1 cellular context compared by ENCODE assay signal in the genomic region with DNA sequence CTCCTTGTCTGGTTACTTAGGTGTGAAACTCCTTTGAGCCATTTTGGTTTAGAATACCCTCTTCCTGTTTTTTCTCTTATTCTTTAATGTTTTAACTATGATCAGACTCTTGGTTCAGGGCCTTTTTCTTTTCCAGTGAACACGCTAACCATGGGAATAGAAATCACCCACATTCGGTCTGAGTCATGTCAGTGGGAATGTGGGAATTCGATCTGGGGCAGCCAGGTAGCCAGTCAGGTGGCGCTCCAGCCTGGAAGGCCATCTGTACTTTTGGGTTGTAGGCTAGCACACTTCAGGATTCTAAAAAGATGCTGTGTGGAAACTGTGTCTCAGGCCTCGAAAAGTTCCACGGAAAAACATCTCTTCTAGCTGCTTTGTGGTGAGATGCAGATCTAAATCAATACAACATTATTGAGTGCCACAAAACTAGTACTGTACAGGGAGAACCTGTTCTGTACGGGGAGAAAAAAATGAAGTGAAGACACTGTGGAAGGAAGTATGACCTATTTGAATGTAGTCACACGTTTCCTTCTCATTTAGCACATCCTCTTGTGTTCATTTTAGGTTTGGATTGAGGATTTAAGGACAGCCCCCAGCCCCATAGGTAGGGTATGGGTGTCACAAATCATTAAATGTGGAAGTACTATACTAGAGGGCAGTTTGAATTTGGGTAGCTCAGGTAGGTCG.
TF ChIP-seq lines count a peak whose summit lies in the region.

No MANE protein-coding gene starts in this region.

TF ChIP-seq in HCT116, 20 proteins besides CTCF, POLR2A, EP300 and RAD21:
- TF ChIP-seq EZH2 (IDR thresholded peaks at IDR 0.05) (no peak), SIN3A (IDR thresholded peaks at IDR 0.05; ENCODE audit: low read depth) (no peak), ELF1 (IDR thresholded peaks at IDR 0.05; ENCODE audit: borderline replicate concordance, low read depth) (no peak), EGR1 (IDR thresholded peaks at IDR 0.05; ENCODE audit: low read depth) (no peak)
TF ChIP-seq in HCT116: peak in this region for 0.
